Comparison of ENCODE assay signal across 8 cellular contexts in the genomic region with DNA sequence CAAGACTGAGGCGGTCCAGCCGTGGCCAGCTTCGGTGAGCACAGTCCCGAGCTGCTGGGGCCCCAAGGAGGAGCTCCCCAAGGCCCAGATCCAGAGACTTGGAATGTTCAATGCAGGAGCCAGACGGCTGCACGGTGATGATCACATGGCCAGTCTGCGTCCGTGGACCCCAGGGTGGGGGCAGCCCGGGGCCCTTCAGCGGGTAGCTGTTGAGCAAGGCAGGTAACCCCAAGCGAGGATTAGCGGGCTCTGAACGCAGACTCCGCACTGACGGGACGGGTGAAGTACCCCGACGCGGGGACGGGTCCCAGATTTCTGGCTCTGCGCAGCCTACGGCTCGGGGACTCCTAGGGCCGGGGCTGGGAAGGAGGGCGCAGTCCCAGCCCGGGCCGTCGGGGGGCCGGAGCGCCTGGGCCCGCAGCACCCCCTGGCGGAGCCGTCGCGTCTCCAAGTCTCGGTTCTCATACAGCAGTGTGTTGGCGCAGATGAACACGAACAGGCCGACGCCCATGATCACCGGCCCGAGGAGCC. TPM values are rescaled to one million over a fixed set of nuclear protein-coding genes. Genes with fewer than 3 reads are reported as not detected.
DNase-seq lines count a peak whose midpoint lies in the region; ATAC-seq and TF ChIP-seq lines count a peak whose summit lies in the region.

No MANE protein-coding gene starts in this region.

- ATAC-seq in foreskin keratinocyte (peak; percentile 36), gastrocnemius medialis (no peak), GM19035 (IDR thresholded peaks at IDR 0.05; ENCODE audit: unreplicated experiment) (no peak), GM18870 (IDR thresholded peaks at IDR 0.05; ENCODE audit: unreplicated experiment) (no peak), HG03280 (IDR thresholded peaks at IDR 0.05; ENCODE audit: unreplicated experiment) (no peak)

- H3K4me3 ChIP-seq in gastrocnemius medialis: no peak overlapping the region

- H3K4me1 ChIP-seq in foreskin keratinocyte (no peaks in the 10 kb centered on the region), gastrocnemius medialis (peaks cover 0 to 22% of the 10 kb centered on the region in 2 donors)

- TF ChIP-seq CTCF in foreskin keratinocyte (conservative IDR thresholded peaks at IDR 0.05): peak; percentile 74
- peak in 3 of 5 experiments; percentile 31 to 44 (median 38) for TF ChIP-seq CTCF in gastrocnemius medialis (IDR thresholded peaks at IDR 0.05 in 4 of 5, conservative IDR thresholded peaks at IDR 0.05 in 1 of 5)

- no peak for TF ChIP-seq POLR2A in gastrocnemius medialis (IDR thresholded peaks at IDR 0.05)

- H3K27ac ChIP-seq in foreskin keratinocyte (no peak overlapping the region), gastrocnemius medialis (no peak overlapping the region)

- H3K9me3 ChIP-seq in gastrocnemius medialis: no peaks in the 10 kb centered on the region

- H3K27me3 ChIP-seq in foreskin keratinocyte (peaks cover 2% of the 10 kb centered on the region), gastrocnemius medialis (peaks cover 30 to 46% (median 33%) of the 10 kb centered on the region in 3 donors)

- DNase-seq in GM03348 (ENCODE audit: low spot score): peak; percentile 62
- peak; percentile 12 for DNase-seq in NCI-H345 treated with DMSO at 0.1 percent for 48 hours (lab: John Stamatoyannopoulos, UW; ENCODE audit: unreplicated experiment)
- peak; percentile 69 for DNase-seq in activated T-cell treated with anti-CD3 and anti-CD28 coated beads for 48 hours (ENCODE audit: low read depth)
- peak in 1 of 2 donors; percentile 10 for DNase-seq in foreskin keratinocyte
- DNase-seq in gastrocnemius medialis: no peak

- peaks cover 0 to 22% of the 10 kb centered on the region in 2 donors for H3K36me3 ChIP-seq in gastrocnemius medialis

- in situ Hi-C loops in gastrocnemius medialis (cut with MboI; ENCODE audit: low sequenced_read_pairs in 4 of 4): no loop called here

- intact Hi-C loops in gastrocnemius medialis (cut with DNase I; ENCODE audit: low total_unique reads): loop anchor here (5.0 kb wide), 2 partner anchors 81 to 239 kb away; no protein-coding TSS in a partner anchor

RNA-seq across cellular contexts. Expression of gene TMEM200B, which starts 2.7 kb away (rescaled TPM):
- total RNA-seq in foreskin keratinocyte: 7.4 and 8.7 TPM in 2 replicates
- 6.6 and 7.2 TPM in 2 replicates for polyA plus RNA-seq in foreskin keratinocyte
- total RNA-seq in gastrocnemius medialis: 1 to 10 TPM in 3 of 4 donors, under 1 TPM in 1; 0.92 to 3.3 (median 1.6) TPM

Comparison
In these comparisons a context has a peak if more than half of its experiments do, and no peak if none do; other contexts are left out.
1. DNase-seq: peak in GM03348 (single experiment), NCI-H345 treated with DMSO at 0.1 percent for 48 hours (single experiment) and activated T-cell treated with anti-CD3 and anti-CD28 coated beads for 48 hours (single experiment); none in gastrocnemius medialis (0 of 2).